ENCODE assay signal across 16 cellular contexts in the genomic region with DNA sequence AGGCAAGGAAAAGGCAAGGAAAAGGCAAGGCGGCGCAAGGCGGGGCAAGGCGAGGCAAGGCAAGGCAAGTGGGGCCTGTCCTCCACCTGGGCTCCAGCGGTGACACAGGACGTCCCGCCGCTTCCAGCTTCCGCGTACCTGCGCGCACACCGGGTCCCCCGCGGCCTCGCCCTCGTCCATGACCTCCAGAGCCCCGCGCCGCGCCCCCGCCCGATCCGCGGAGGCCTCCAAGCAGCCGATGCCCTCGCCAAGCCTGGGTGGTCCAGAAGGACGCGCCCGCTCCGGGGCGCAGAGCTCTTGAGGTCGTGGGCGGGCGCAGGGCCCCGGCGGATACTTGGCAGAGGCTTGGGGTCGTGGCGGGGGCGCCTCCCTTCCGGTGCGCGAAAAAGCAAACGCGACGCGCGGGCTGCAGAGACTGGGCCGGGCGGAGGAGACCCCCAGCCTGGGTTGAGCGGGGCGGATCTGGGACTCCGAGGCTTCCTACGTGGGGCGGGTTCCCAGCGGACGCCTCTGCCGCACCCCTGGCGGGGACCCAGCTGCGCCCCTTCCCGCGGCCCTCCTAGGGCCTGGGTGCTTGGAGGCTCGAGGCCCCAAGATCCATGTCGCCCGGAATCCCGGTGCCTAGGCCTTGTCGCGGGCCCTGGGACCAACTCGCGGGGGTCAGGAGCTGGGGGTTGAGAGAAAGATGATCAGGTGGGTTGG.
DNase-seq lines count a peak whose midpoint lies in the region; ATAC-seq, FAIRE-seq and TF ChIP-seq lines count a peak whose summit lies in the region.
"Had no signal": no experiment of that assay in that cellular context is flagged by ENCODE, and none has a peak within 500 bp of the region (broad histone marks: within the 10 kb centered on the region; RNA-seq: fewer than 3 reads in every experiment).

No MANE protein-coding gene starts in this region.

- H3K27ac ChIP-seq in K562 (ENCODE audit: extremely low read depth, low read depth, low read length) (no peak overlapping the region), heart right ventricle (no peak overlapping the region), osteoblast (ENCODE audit: low read depth, low read length) (no peak overlapping the region), tibial artery (no peak overlapping the region)
- H3K27ac ChIP-seq: HL-60 had no signal

- BruUV-seq in K562 (replicated peaks; lab: Mats Ljungman, UMichigan) = no TSS peak

- H3K27me3 ChIP-seq in K562 (ENCODE audit: control insufficient read depth in 2 of 2, insufficient read depth in 2 of 2, low read length in 2 of 2) (no peaks in the 10 kb centered on the region), heart right ventricle (peaks cover 12 to 74% (median 61%) of the 10 kb centered on the region in 7 donors), osteoblast (ENCODE audit: insufficient read depth, low read length) (peaks cover 67% of the 10 kb centered on the region), tibial artery (peaks cover 0 to 78% of the 10 kb centered on the region in 2 donors)

- POLR2A ChIA-PET in K562 (lab: Yijun Ruan, JAX) = no interaction called here

- no peak for TF ChIP-seq RAD21 in K562 (CRISPR knock-in tag; conservative IDR thresholded peaks at IDR 0.05 in 1 of 2, IDR thresholded peaks at IDR 0.05 in 1 of 2)

- CTCF ChIA-PET in K562 (lab: Yijun Ruan, JAX; ENCODE audit: low intra/inter-chr PET ratio) = no interaction called here

- ATAC-seq in K562 = no peak
- peak in 5 of 8 donors; percentile 19 to 64 (median 55) for ATAC-seq in heart right ventricle
- ATAC-seq: activated CD4-positive, CD25-positive, alpha-beta regulatory T cell treated with anti-CD3 and anti-CD28 coated beads, Interleukin-2, amount 50 U/mL, for 24 hours; activated T-cell treated with anti-CD3 and anti-CD28 coated beads, Interleukin-2, amount 50 U/mL, for 72 hours; stimulated activated naive CD8-positive, alpha-beta T cell treated with anti-CD3 and anti-CD28 coated beads, Interleukin-15, amount 100 ng/mL, for 72 hours had no signal

- H3K9ac ChIP-seq in K562 (ENCODE audit: insufficient read depth in 1 of 2, low read depth in 2 of 2, low read length in 2 of 2) = no peak overlapping the region
- H3K9ac ChIP-seq: SK-N-SH had no signal

- no peak for FAIRE-seq in K562 (lab: Jason Lieb, UNC)
- FAIRE-seq: GM19239 had no signal

- peaks cover 0 to 4% of the 10 kb centered on the region in 2 experiments; a peak in 2 of 5 replicates for H3K4me1 ChIP-seq in K562 (replicated peaks in 1 of 2; ENCODE audit: control insufficient read depth in 2 of 2, insufficient read depth in 2 of 2, low read length in 2 of 2)
- peaks cover 5 to 16% (median 14%) of the 10 kb centered on the region in 9 donors for H3K4me1 ChIP-seq in heart right ventricle
- H3K4me1 ChIP-seq in osteoblast (ENCODE audit: insufficient read depth, low read length) = no peaks in the 10 kb centered on the region
- peaks cover 0 to 16% (median 13%) of the 10 kb centered on the region in 4 donors for H3K4me1 ChIP-seq in tibial artery

- H4K20me1 ChIP-seq in K562 (replicated peaks; ENCODE audit: control insufficient read depth, insufficient read depth, low read length) (no peaks in the 10 kb centered on the region), osteoblast (ENCODE audit: insufficient read depth, low read length) (no peaks in the 10 kb centered on the region)

- H3K4me3 ChIP-seq in K562 (no peak overlapping the region), heart right ventricle (peak overlapping the region in 9 of 10 donors; percentile 31 to 53 (median 42)), osteoblast (ENCODE audit: insufficient read depth, low read length) (no peak overlapping the region), tibial artery (peak overlapping the region; percentile 21 to 30)

- H2AFZ ChIP-seq in K562 (ENCODE audit: low read depth, low read length) (no peak overlapping the region), osteoblast (ENCODE audit: low read length) (no peak overlapping the region)

- WGBS in K562 (ENCODE audit: insufficient coverage, low coverage, missing lambda C conversion rate) = 100% methylated on average over 6 of the region's 70 CpGs
- 2 to 5% methylated on average over 64 to 70 of the region's 70 CpGs for WGBS in heart right ventricle, 2 donors

- H3K36me3 ChIP-seq in K562 (ENCODE audit: control insufficient read depth, insufficient read depth, low read length) (no peaks in the 10 kb centered on the region), heart right ventricle (no peaks in the 10 kb centered on the region), osteoblast (ENCODE audit: insufficient read depth, low read length) (no peaks in the 10 kb centered on the region), tibial artery (no peaks in the 10 kb centered on the region)

- intact Hi-C loops in K562 (cut with micrococcal nuclease) = no loop called here
- intact Hi-C loops in heart right ventricle (cut with DNase I) = no loop called here
- intact Hi-C loops in tibial artery (cut with DNase I; ENCODE audit: low total_unique reads) = no loop called here

- TF ChIP-seq CTCF in K562 (IDR thresholded peaks at IDR 0.05 in 2 of 3, conservative IDR thresholded peaks at IDR 0.05 in 1 of 3; ENCODE audit: insufficient read depth in 2 of 3, low read depth in 1 of 3, low read length in 3 of 3) (no peak), heart right ventricle (IDR thresholded peaks at IDR 0.05) (no peak), osteoblast (IDR thresholded peaks at IDR 0.05; ENCODE audit: extremely low read depth, low read depth, low read length) (no peak), tibial artery (IDR thresholded peaks at IDR 0.05) (no peak)

- TF ChIP-seq EP300 in K562 (IDR thresholded peaks at IDR 0.05; ENCODE audit: low read length) = no peak

- in situ Hi-C loops in K562 (cut with MboI) = no loop called here

- TF ChIP-seq POLR2A in K562 (conservative IDR thresholded peaks at IDR 0.05) = no peak

- no peaks in the 10 kb centered on the region for H3K79me2 ChIP-seq in K562 (ENCODE audit: control insufficient read depth, insufficient read depth, low read length)
- H3K79me2 ChIP-seq in osteoblast (ENCODE audit: insufficient read depth, low read length) = no peaks in the 10 kb centered on the region

- H3K4me2 ChIP-seq in K562 (ENCODE audit: insufficient read depth, low read length) (no peak overlapping the region), osteoblast (ENCODE audit: insufficient read depth, low read length) (no peak overlapping the region)
- H3K4me2 ChIP-seq: SK-N-SH had no signal

- H3K9me3 ChIP-seq in K562 (replicated peaks; ENCODE audit: control insufficient read depth, insufficient read depth, low read depth, low read length) (no peaks in the 10 kb centered on the region; the same call in 1 of the 2 replicates), heart right ventricle (no peaks in the 10 kb centered on the region), osteoblast (ENCODE audit: low read depth, low read length) (no peaks in the 10 kb centered on the region), tibial artery (no peaks in the 10 kb centered on the region)
- H3K9me3 ChIP-seq: SK-N-SH had no signal

- DNase-seq in K562 (ENCODE audit: extremely low read depth in 1 of 4, low spot score in 3 of 4) (no peak), heart right ventricle (no peak), osteoblast (ENCODE audit: insufficient read length, low spot score, missing footprints) (peak; percentile 53), tibial artery (no peak), DMS79 treated with DMSO at 0.1 percent for 48 hours (lab: John Stamatoyannopoulos, UW) (no peak), nucleus accumbens (lab: John Stamatoyannopoulos, UW) (no peak), germinal center (ENCODE audit: low spot score) (no peak), NCI-H526 (lab: John Stamatoyannopoulos, UW) (no peak)
- DNase-seq: activated T-cell treated with anti-CD3 and anti-CD28 coated beads, Interleukin-2, amount 50 U/mL, for 72 hours; caudate nucleus; CD4-positive, alpha-beta T cell; stimulated activated naive CD8-positive, alpha-beta T cell treated with anti-CD3 and anti-CD28 coated beads, Interleukin-15, amount 100 ng/mL, for 72 hours had no signal

- no peaks in the 10 kb centered on the region for H3K9me1 ChIP-seq in K562 (ENCODE audit: control insufficient read depth, insufficient read depth, low read length)

TF ChIP-seq in K562, 482 proteins besides CTCF, POLR2A, EP300 and RAD21:
- TF ChIP-seq, protein P1, sequence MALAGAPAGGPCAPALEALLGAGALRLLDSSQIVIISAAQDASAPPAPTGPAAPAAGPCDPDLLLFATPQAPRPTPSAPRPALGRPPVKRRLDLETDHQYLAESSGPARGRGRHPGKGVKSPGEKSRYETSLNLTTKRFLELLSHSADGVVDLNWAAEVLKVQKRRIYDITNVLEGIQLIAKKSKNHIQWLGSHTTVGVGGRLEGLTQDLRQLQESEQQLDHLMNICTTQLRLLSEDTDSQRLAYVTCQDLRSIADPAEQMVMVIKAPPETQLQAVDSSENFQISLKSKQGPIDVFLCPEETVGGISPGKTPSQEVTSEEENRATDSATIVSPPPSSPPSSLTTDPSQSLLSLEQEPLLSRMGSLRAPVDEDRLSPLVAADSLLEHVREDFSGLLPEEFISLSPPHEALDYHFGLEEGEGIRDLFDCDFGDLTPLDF (CRISPR knock-in tag; IDR thresholded peaks at IDR 0.05) = no peak
- TF ChIP-seq, protein P2, sequence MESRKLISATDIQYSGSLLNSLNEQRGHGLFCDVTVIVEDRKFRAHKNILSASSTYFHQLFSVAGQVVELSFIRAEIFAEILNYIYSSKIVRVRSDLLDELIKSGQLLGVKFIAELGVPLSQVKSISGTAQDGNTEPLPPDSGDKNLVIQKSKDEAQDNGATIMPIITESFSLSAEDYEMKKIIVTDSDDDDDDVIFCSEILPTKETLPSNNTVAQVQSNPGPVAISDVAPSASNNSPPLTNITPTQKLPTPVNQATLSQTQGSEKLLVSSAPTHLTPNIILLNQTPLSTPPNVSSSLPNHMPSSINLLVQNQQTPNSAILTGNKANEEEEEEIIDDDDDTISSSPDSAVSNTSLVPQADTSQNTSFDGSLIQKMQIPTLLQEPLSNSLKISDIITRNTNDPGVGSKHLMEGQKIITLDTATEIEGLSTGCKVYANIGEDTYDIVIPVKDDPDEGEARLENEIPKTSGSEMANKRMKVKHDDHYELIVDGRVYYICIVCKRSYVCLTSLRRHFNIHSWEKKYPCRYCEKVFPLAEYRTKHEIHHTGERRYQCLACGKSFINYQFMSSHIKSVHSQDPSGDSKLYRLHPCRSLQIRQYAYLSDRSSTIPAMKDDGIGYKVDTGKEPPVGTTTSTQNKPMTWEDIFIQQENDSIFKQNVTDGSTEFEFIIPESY (CRISPR knock-in tag; IDR thresholded peaks at IDR 0.05) = peak; percentile 86

Comparison
In these comparisons a context has a peak if more than half of its experiments do, and no peak if none do; other contexts are left out.
1. H3K4me3 ChIP-seq: peak in heart right ventricle (9 of 10) and tibial artery (2 of 2); none in K562 (single experiment) and osteoblast (single experiment).